In the genomic region with DNA sequence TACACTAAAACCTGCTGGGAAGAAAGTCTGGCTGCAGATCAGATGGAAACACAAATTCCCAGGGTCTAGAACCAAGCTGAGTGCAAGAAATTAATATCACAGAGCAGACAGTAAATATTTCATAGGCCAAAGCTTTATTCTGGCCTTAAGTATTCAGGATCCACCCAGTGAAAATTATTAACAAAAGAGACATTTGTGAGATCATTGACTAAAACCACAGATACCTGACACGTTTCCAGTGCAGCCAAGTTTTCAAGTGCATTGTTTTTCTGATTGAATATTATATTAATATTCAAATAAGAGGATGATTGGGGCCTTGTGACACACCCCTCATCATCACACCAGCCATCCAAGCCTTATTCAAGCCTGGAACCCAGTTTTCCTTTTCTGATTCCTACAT, we compare ENCODE assay signal across 27 cellular contexts. TPM values are rescaled to one million over a fixed set of nuclear protein-coding genes. Genes with fewer than 3 reads are reported as not detected.
DNase-seq lines count a peak whose midpoint lies in the region; ATAC-seq, FAIRE-seq and TF ChIP-seq lines count a peak whose summit lies in the region.
"Had no signal": no experiment of that assay in that cellular context is flagged by ENCODE, and none has a peak within 500 bp of the region (broad histone marks: within the 10 kb centered on the region; RNA-seq: fewer than 3 reads in every experiment).

No MANE protein-coding gene starts in this region.

- CTCF ChIA-PET in activated CD4-positive, alpha-beta T cell treated with anti-CD3 and anti-CD28 coated beads, Interleukin-2, amount 10 ng/mL, durations not matched to agents 7 days and 5 days (lab: Charles Lee) = no interaction called here

- H3K4me3 Mint-ChIP-seq in activated CD4-positive, alpha-beta T cell treated with anti-CD3 and anti-CD28 coated beads, Interleukin-2, amount 10 ng/mL, durations not matched to agents 7 days and 5 days = no peak overlapping the region
- H3K4me3 Mint-ChIP-seq: activated CD4-positive, alpha-beta T cell treated with anti-CD3 and anti-CD28 coated beads for 36 hours; activated CD8-positive, alpha-beta memory T cell treated with anti-CD3 and anti-CD28 coated beads, Interleukin-2, amount 10 ng/mL, durations not matched to agents 7 days and 5 days; activated naive CD8-positive, alpha-beta T cell treated with anti-CD3 and anti-CD28 coated beads, Interleukin-2, amount 10 ng/mL, durations not matched to agents 7 days and 5 days; activated T-helper 17 cell treated with anti-CD3 and anti-CD28 coated beads, Interleukin-2, amount 50 U/mL, for 72 hours; GM23338; naive thymus-derived CD8-positive, alpha-beta T cell; stimulated activated effector memory CD8-positive, alpha-beta T cell treated with anti-CD3 and anti-CD28 coated beads, Interleukin-12 subunit alpha, Interleukin-12 subunit beta, amount 100 ng/mL, for 72 hours had no signal

- ATAC-seq in GM21737 (IDR thresholded peaks at IDR 0.05; ENCODE audit: unreplicated experiment) (peak; percentile 51), HG03378 (IDR thresholded peaks at IDR 0.05; ENCODE audit: unreplicated experiment) (peak; percentile 68)
- ATAC-seq: activated CD4-positive, alpha-beta T cell treated with anti-CD3 and anti-CD28 coated beads for 36 hours; activated CD8-positive, alpha-beta memory T cell treated with anti-CD3 and anti-CD28 coated beads, Interleukin-2, amount 10 ng/mL, durations not matched to agents 7 days and 5 days; activated T-helper 17 cell treated with anti-CD3 and anti-CD28 coated beads, Interleukin-2, amount 50 U/mL, for 72 hours; esophagus mucosa; GM23338; left cardiac atrium; naive thymus-derived CD8-positive, alpha-beta T cell; stimulated activated effector memory CD8-positive, alpha-beta T cell treated with anti-CD3 and anti-CD28 coated beads, Interleukin-12 subunit alpha, Interleukin-12 subunit beta, amount 100 ng/mL, for 72 hours had no signal

- peaks cover 13% of the 10 kb centered on the region for H3K4me1 ChIP-seq in BE2C
- no peaks in the 10 kb centered on the region for H3K4me1 ChIP-seq in suprapubic skin
- H3K4me1 ChIP-seq: parathyroid adenoma, sigmoid colon, testis had no signal

- 63% methylated on average over 1 of the region's 1 CpG for WGBS in suprapubic skin

- TF ChIP-seq EP300 in suprapubic skin (IDR thresholded peaks at IDR 0.05) = no peak

- no peak for TF ChIP-seq POLR2A in suprapubic skin (IDR thresholded peaks at IDR 0.05)

- H3K27ac ChIP-seq in suprapubic skin = no peak overlapping the region
- H3K27ac ChIP-seq: parathyroid adenoma, sigmoid colon, testis had no signal

- H3K4me3 ChIP-seq in BE2C (ENCODE audit: low read depth, low read length) = no peak overlapping the region
- no peak overlapping the region for H3K4me3 ChIP-seq in suprapubic skin
- H3K4me3 ChIP-seq: GM23338, sigmoid colon, testis had no signal

- H3K27ac Mint-ChIP-seq in activated CD4-positive, alpha-beta T cell treated with anti-CD3 and anti-CD28 coated beads, Interleukin-2, amount 10 ng/mL, durations not matched to agents 7 days and 5 days = no peak overlapping the region
- H3K27ac Mint-ChIP-seq: activated CD4-positive, alpha-beta T cell treated with anti-CD3 and anti-CD28 coated beads for 36 hours; activated CD8-positive, alpha-beta memory T cell treated with anti-CD3 and anti-CD28 coated beads, Interleukin-2, amount 10 ng/mL, durations not matched to agents 7 days and 5 days; activated naive CD8-positive, alpha-beta T cell treated with anti-CD3 and anti-CD28 coated beads, Interleukin-2, amount 10 ng/mL, durations not matched to agents 7 days and 5 days; activated T-helper 17 cell treated with anti-CD3 and anti-CD28 coated beads, Interleukin-2, amount 50 U/mL, for 72 hours; GM23338; stimulated activated effector memory CD8-positive, alpha-beta T cell treated with anti-CD3 and anti-CD28 coated beads, Interleukin-12 subunit alpha, Interleukin-12 subunit beta, amount 100 ng/mL, for 72 hours had no signal

- no peaks in the 10 kb centered on the region for H3K9me3 Mint-ChIP-seq in activated CD4-positive, alpha-beta T cell treated with anti-CD3 and anti-CD28 coated beads, Interleukin-2, amount 10 ng/mL, durations not matched to agents 7 days and 5 days
- H3K9me3 Mint-ChIP-seq: activated naive CD8-positive, alpha-beta T cell treated with anti-CD3 and anti-CD28 coated beads, Interleukin-2, amount 10 ng/mL, durations not matched to agents 7 days and 5 days; activated T-helper 17 cell treated with anti-CD3 and anti-CD28 coated beads, Interleukin-2, amount 50 U/mL, for 72 hours; GM23338; naive thymus-derived CD8-positive, alpha-beta T cell; stimulated activated effector memory CD8-positive, alpha-beta T cell treated with anti-CD3 and anti-CD28 coated beads, Interleukin-12 subunit alpha, Interleukin-12 subunit beta, amount 100 ng/mL, for 72 hours had no signal

- TF ChIP-seq CTCF in BE2C (IDR thresholded peaks at IDR 0.05; ENCODE audit: low read depth, low read length) (no peak), suprapubic skin (IDR thresholded peaks at IDR 0.05) (no peak)

- H3K4me1 Mint-ChIP-seq in activated CD4-positive, alpha-beta T cell treated with anti-CD3 and anti-CD28 coated beads, Interleukin-2, amount 10 ng/mL, durations not matched to agents 7 days and 5 days = peaks cover 22% of the 10 kb centered on the region

- H3K36me3 Mint-ChIP-seq in activated CD4-positive, alpha-beta T cell treated with anti-CD3 and anti-CD28 coated beads, Interleukin-2, amount 10 ng/mL, durations not matched to agents 7 days and 5 days (ENCODE audit: low read depth) = peaks cover 24% of the 10 kb centered on the region
- H3K36me3 Mint-ChIP-seq: naive thymus-derived CD8-positive, alpha-beta T cell had no signal

- H3K36me3 ChIP-seq in BE2C = peaks cover 13% of the 10 kb centered on the region
- H3K36me3 ChIP-seq in suprapubic skin = no peaks in the 10 kb centered on the region
- H3K36me3 ChIP-seq: sigmoid colon had no signal

- POLR2A ChIA-PET in activated CD4-positive, alpha-beta T cell treated with anti-CD3 and anti-CD28 coated beads, Interleukin-2, amount 10 ng/mL, durations not matched to agents 7 days and 5 days (lab: Charles Lee) = no interaction called here

- H3K27me3 Mint-ChIP-seq in activated CD4-positive, alpha-beta T cell treated with anti-CD3 and anti-CD28 coated beads, Interleukin-2, amount 10 ng/mL, durations not matched to agents 7 days and 5 days = no peaks in the 10 kb centered on the region
- H3K27me3 Mint-ChIP-seq: activated CD4-positive, alpha-beta T cell treated with anti-CD3 and anti-CD28 coated beads for 36 hours; activated CD8-positive, alpha-beta memory T cell treated with anti-CD3 and anti-CD28 coated beads, Interleukin-2, amount 10 ng/mL, durations not matched to agents 7 days and 5 days; activated naive CD8-positive, alpha-beta T cell treated with anti-CD3 and anti-CD28 coated beads, Interleukin-2, amount 10 ng/mL, durations not matched to agents 7 days and 5 days; activated T-helper 17 cell treated with anti-CD3 and anti-CD28 coated beads, Interleukin-2, amount 50 U/mL, for 72 hours; naive thymus-derived CD8-positive, alpha-beta T cell had no signal

- H3K27me3 ChIP-seq in BE2C (no peaks in the 10 kb centered on the region), suprapubic skin (no peaks in the 10 kb centered on the region)
- H3K27me3 ChIP-seq: sigmoid colon, testis had no signal

- peak; percentile 39 for FAIRE-seq in GM18507 (lab: Jason Lieb, UNC)

- no peak for DNase-seq in GM18507 (ENCODE audit: extremely low spot score, insufficient read length, low read depth)
- DNase-seq in glomerular visceral epithelial cell (ENCODE audit: extremely low spot score) = peak; percentile 30
- no peak for DNase-seq in BE2C
- no peak for DNase-seq in inferior parietal cortex (ENCODE audit: extremely low spot score)
- no peak for DNase-seq in suprapubic skin (ENCODE audit: low spot score in 2 of 2)
- no peak for DNase-seq in activated CD4-positive, alpha-beta T cell treated with anti-CD3 and anti-CD28 coated beads, Interleukin-2, amount 10 ng/mL, durations not matched to agents 7 days and 5 days
- DNase-seq: activated CD4-positive, alpha-beta T cell treated with anti-CD3 and anti-CD28 coated beads for 36 hours; activated CD8-positive, alpha-beta memory T cell treated with anti-CD3 and anti-CD28 coated beads, Interleukin-2, amount 10 ng/mL, durations not matched to agents 7 days and 5 days; activated naive CD8-positive, alpha-beta T cell treated with anti-CD3 and anti-CD28 coated beads, Interleukin-2, amount 10 ng/mL, durations not matched to agents 7 days and 5 days; C1 segment of cervical spinal cord; DMS 273 treated with DMSO at 0.1 percent for 48 hours; effector CD8-positive, alpha-beta T cell; left cardiac atrium; naive thymus-derived CD8-positive, alpha-beta T cell; NCI-H187 treated with DMSO at 0.1 percent for 48 hours; NCI-H2227 treated with DMSO at 0.1 percent for 48 hours; OCI-M1; Right ventricle myocardium superior; sigmoid colon; testis had no signal

- H3K9me3 ChIP-seq in BE2C = no peaks in the 10 kb centered on the region
- no peaks in the 10 kb centered on the region for H3K9me3 ChIP-seq in suprapubic skin
- H3K9me3 ChIP-seq: sigmoid colon, testis had no signal

RNA-seq across cellular contexts. Expression of a gene that starts 10.3 kb away (rescaled TPM):
- polyA plus RNA-seq in BE2C (2012; ENCODE audit: insufficient read depth, insufficient read length, low read depth) = 21.2 TPM
- total RNA-seq in suprapubic skin = 10 to 100 TPM; 11.3 to 31.6 (median 24.2) TPM
- 10 to 100 TPM; 14.7 to 16.0 TPM for total RNA-seq in activated CD4-positive, alpha-beta T cell treated with anti-CD3 and anti-CD28 coated beads, Interleukin-2, amount 10 ng/mL, durations not matched to agents 7 days and 5 days
